Comparison of ENCODE assay signal across 28 cellular contexts in the genomic region with DNA sequence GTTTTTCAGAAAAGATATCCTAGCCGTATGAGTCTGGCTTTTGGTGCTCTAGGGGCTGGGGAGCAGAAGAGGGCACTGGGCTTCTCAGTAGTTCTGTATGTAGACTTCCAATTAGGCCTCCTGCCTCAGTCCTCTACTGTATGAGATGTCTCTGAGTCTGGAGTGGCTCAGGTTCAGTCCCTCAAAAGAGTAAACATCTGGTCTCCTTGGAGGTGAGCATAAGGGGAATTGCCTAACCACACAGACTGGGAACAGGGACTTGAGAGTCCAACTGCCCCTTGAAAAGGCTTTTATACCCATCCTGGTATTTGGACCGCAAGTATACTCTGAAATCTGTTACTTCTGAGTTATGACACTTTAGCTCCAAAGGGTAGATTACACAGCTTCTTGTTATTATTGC.
"Had no signal": no experiment of that assay in that cellular context is flagged by ENCODE, and none has a peak within 500 bp of the region (broad histone marks: within the 10 kb centered on the region; RNA-seq: fewer than 3 reads in every experiment).

No MANE protein-coding gene starts in this region.

- H3K27me3 ChIP-seq: neural progenitor cell, ovary, right lobe of liver, sigmoid colon, stomach, thyroid gland, tibial nerve, upper lobe of left lung, vagina had no signal

- H3K36me3 Mint-ChIP-seq: natural killer cell; neural progenitor cell; stimulated activated effector memory CD8-positive, alpha-beta T cell treated with anti-CD3 and anti-CD28 coated beads, Interleukin-12 subunit alpha, Interleukin-12 subunit beta, amount 100 ng/mL, for 72 hours; stimulated activated naive B cell treated with anti-CD40 and anti-IgM and Interleukin-4, amounts not matched to agents 10 μg/mL and 1 μg/mL and 100 μg/mL, for 72 hours had no signal

- H3K9ac ChIP-seq: neural progenitor cell, parathyroid adenoma had no signal

- H3K9me3 Mint-ChIP-seq: nephron; stimulated activated effector memory CD8-positive, alpha-beta T cell treated with anti-CD3 and anti-CD28 coated beads, Interleukin-12 subunit alpha, Interleukin-12 subunit beta, amount 100 ng/mL, for 72 hours; stimulated activated naive B cell treated with anti-CD40 and anti-IgM and Interleukin-4, amounts not matched to agents 10 μg/mL and 1 μg/mL and 100 μg/mL, for 72 hours; stimulated activated naive CD8-positive, alpha-beta T cell treated with anti-CD3 and anti-CD28 coated beads, Interleukin-15, Interleukin-2, amounts not matched to agents 100 ng/mL and 50 ng/mL, for 24 hours had no signal

- H3K36me3 ChIP-seq: neural progenitor cell, ovary, right lobe of liver, sigmoid colon, stomach, thoracic aorta, thyroid gland, tibial nerve, upper lobe of left lung, vagina had no signal

- H3K27ac Mint-ChIP-seq: natural killer cell; nephron; neural progenitor cell; progenitor cell of endocrine pancreas; stimulated activated effector memory CD8-positive, alpha-beta T cell treated with anti-CD3 and anti-CD28 coated beads, Interleukin-12 subunit alpha, Interleukin-12 subunit beta, amount 100 ng/mL, for 72 hours; stimulated activated naive B cell treated with anti-CD40 and anti-IgM and Interleukin-4, amounts not matched to agents 10 μg/mL and 1 μg/mL and 100 μg/mL, for 72 hours; stimulated activated naive CD8-positive, alpha-beta T cell treated with anti-CD3 and anti-CD28 coated beads, Interleukin-15, Interleukin-2, amounts not matched to agents 100 ng/mL and 50 ng/mL, for 24 hours had no signal

- H3K9me3 ChIP-seq: ovary, psoas muscle, right lobe of liver, sigmoid colon, stomach, thoracic aorta, thyroid gland, tibial nerve, upper lobe of left lung, vagina had no signal

- DNase-seq: natural killer cell; occipital lobe; ovary; posterior cingulate gyrus; psoas muscle; right cardiac atrium; right lobe of liver; sigmoid colon; small intestine; stimulated activated CD4-positive, alpha-beta T cell treated with anti-CD3 and anti-CD28 coated beads, Interleukin-15, amount 100 ng/mL, for 24 hours; stimulated activated CD4-positive, alpha-beta T cell treated with anti-CD3 and anti-CD28 coated beads, Interleukin-2, amount 100 ng/mL, for 24 hours; stimulated activated CD4-positive, alpha-beta T cell treated with anti-CD3 and anti-CD28 coated beads, Interleukin-2, amount 100 ng/mL, for 48 hours; stimulated activated CD4-positive, alpha-beta T cell treated with anti-CD3 and anti-CD28 coated beads, Interleukin-4, amount 100 ng/mL, for 24 hours; stimulated activated naive B cell treated with anti-CD40 and anti-IgM and Interleukin-4, amounts not matched to agents 10 μg/mL and 1 μg/mL and 100 μg/mL, for 72 hours; stimulated activated naive CD4-positive, alpha-beta T cell treated with Interleukin-2 at 50 U/mL for 16 hours; stomach; thyroid gland; trophoblast cell; upper lobe of left lung had no signal

- H3K27me3 Mint-ChIP-seq: progenitor cell of endocrine pancreas had no signal

- H3K4me3 ChIP-seq: neural progenitor cell, ovary, psoas muscle, right lobe of liver, sigmoid colon, stomach, thoracic aorta, thyroid gland, tibial nerve, upper lobe of left lung, vagina had no signal

- H3K4me1 ChIP-seq: neural progenitor cell, parathyroid adenoma, psoas muscle, right lobe of liver, stomach, thyroid gland, tibial nerve, upper lobe of left lung, vagina had no signal

- H3K27ac ChIP-seq: neural progenitor cell, ovary, parathyroid adenoma, psoas muscle, right lobe of liver, sigmoid colon, stomach, thoracic aorta, thyroid gland, tibial nerve, upper lobe of left lung, vagina had no signal

- H3K4me3 Mint-ChIP-seq: natural killer cell; nephron; neural progenitor cell; stimulated activated effector memory CD8-positive, alpha-beta T cell treated with anti-CD3 and anti-CD28 coated beads, Interleukin-12 subunit alpha, Interleukin-12 subunit beta, amount 100 ng/mL, for 72 hours; stimulated activated naive B cell treated with anti-CD40 and anti-IgM and Interleukin-4, amounts not matched to agents 10 μg/mL and 1 μg/mL and 100 μg/mL, for 72 hours; stimulated activated naive CD8-positive, alpha-beta T cell treated with anti-CD3 and anti-CD28 coated beads, Interleukin-15, Interleukin-2, amounts not matched to agents 100 ng/mL and 50 ng/mL, for 24 hours had no signal

- FAIRE-seq: small intestine had no signal

- H3K4me1 Mint-ChIP-seq: natural killer cell; stimulated activated effector memory CD8-positive, alpha-beta T cell treated with anti-CD3 and anti-CD28 coated beads, Interleukin-12 subunit alpha, Interleukin-12 subunit beta, amount 100 ng/mL, for 72 hours; stimulated activated naive B cell treated with anti-CD40 and anti-IgM and Interleukin-4, amounts not matched to agents 10 μg/mL and 1 μg/mL and 100 μg/mL, for 72 hours had no signal

- ATAC-seq: natural killer cell; psoas muscle; right cardiac atrium; right lobe of liver; stimulated activated effector memory CD8-positive, alpha-beta T cell treated with anti-CD3 and anti-CD28 coated beads, Interleukin-12 subunit alpha, Interleukin-12 subunit beta, amount 100 ng/mL, for 72 hours; stimulated activated naive B cell treated with anti-CD40 and anti-IgM and Interleukin-4, amounts not matched to agents 10 μg/mL and 1 μg/mL and 100 μg/mL, for 72 hours had no signal
